ENCODE assay signal across 27 cellular contexts in the genomic region with DNA sequence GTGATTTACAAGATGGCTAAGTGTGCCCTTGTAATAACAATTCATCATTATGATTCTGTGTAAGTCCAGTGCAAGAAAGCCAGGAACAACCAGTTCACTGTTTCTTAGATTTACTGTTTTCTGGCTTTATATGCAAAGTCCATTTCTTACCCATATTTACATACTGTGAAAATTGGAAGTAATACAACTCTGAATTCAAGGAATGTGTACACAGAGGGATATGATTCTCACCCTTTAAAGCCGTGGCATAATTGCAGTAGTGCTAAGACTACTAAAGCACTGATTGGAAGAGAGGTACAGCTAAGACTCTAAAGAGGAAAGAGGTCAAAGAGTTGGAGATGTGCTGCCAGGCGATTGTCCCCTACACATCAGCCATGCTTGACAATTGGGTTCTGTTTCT. TPM values are rescaled to one million over a fixed set of nuclear protein-coding genes. Genes with fewer than 3 reads are reported as not detected.
"Had no signal": no experiment of that assay in that cellular context is flagged by ENCODE, and none has a peak within 500 bp of the region (broad histone marks: within the 10 kb centered on the region; RNA-seq: fewer than 3 reads in every experiment).

No MANE protein-coding gene starts in this region.

- H3K36me3 ChIP-seq: colonic mucosa, gastrocnemius medialis, heart right ventricle, left ventricle myocardium inferior, lower lobe of right lung, prostate gland, spleen, tibial artery had no signal

- H3K4me1 ChIP-seq: colonic mucosa, gastrocnemius medialis, heart right ventricle, left ventricle myocardium inferior, lower lobe of right lung, prostate gland, spleen, testis, tibial artery had no signal

- H3K36me3 Mint-ChIP-seq: naive thymus-derived CD8-positive, alpha-beta T cell; stimulated activated memory B cell treated with anti-CD40 and anti-IgM and Interleukin-4, amounts not matched to agents 10 μg/mL and 1 μg/mL and 100 μg/mL, for 72 hours; type B pancreatic cell had no signal

- H3K27me3 Mint-ChIP-seq: dendritic cell treated with granulocyte-macrophage colony-stimulating factor and Interleukin-4, amounts not matched to agents 40 ng/mL and 50 ng/mL, for 4 days; stimulated activated memory B cell treated with anti-CD40 and anti-IgM and Interleukin-4, amounts not matched to agents 10 μg/mL and 1 μg/mL and 100 μg/mL, for 72 hours; type B pancreatic cell had no signal

- H3K27me3 ChIP-seq: colonic mucosa, gastrocnemius medialis, heart right ventricle, spleen, testis, tibial artery had no signal

- DNase-seq: colonic mucosa; effector CD8-positive, alpha-beta T cell; endodermal cell; foreskin fibroblast; gastrocnemius medialis; heart right ventricle; hippocampal formation; left cardiac atrium; left ventricle myocardium inferior; lower lobe of right lung; naive thymus-derived CD8-positive, alpha-beta T cell; nephron progenitor cell; nucleus accumbens; right cardiac atrium; spleen; stimulated activated CD4-positive, alpha-beta T cell treated with anti-CD3 and anti-CD28 coated beads, Interleukin-4, amount 100 ng/mL, for 4 hours; stimulated activated naive CD8-positive, alpha-beta T cell treated with anti-CD3 and anti-CD28 coated beads, Interleukin-15, Interleukin-2, amounts not matched to agents 100 U/mL and 50 U/mL, for 24 hours; substantia nigra; testis; tibial artery had no signal

- H3K4me1 Mint-ChIP-seq: endodermal cell; naive thymus-derived CD8-positive, alpha-beta T cell; nephron progenitor cell; stimulated activated memory B cell treated with anti-CD40 and anti-IgM and Interleukin-4, amounts not matched to agents 10 μg/mL and 1 μg/mL and 100 μg/mL, for 72 hours had no signal

- H3K27ac ChIP-seq: colonic mucosa, epithelial cell of prostate, gastrocnemius medialis, heart right ventricle, left ventricle myocardium inferior, lower lobe of right lung, prostate gland, skin epidermis, spleen, testis, tibial artery had no signal

- H3K4me3 Mint-ChIP-seq: dendritic cell treated with granulocyte-macrophage colony-stimulating factor and Interleukin-4, amounts not matched to agents 40 ng/mL and 50 ng/mL, for 4 days; endodermal cell; naive thymus-derived CD8-positive, alpha-beta T cell; nephron progenitor cell; stimulated activated memory B cell treated with anti-CD40 and anti-IgM and Interleukin-4, amounts not matched to agents 10 μg/mL and 1 μg/mL and 100 μg/mL, for 72 hours; type B pancreatic cell had no signal

- H3K4me3 ChIP-seq: colonic mucosa, gastrocnemius medialis, heart right ventricle, left ventricle myocardium inferior, lower lobe of right lung, prostate gland, skin epidermis, spleen, testis, tibial artery had no signal

- H3K27ac Mint-ChIP-seq: dendritic cell treated with granulocyte-macrophage colony-stimulating factor and Interleukin-4, amounts not matched to agents 40 ng/mL and 50 ng/mL, for 4 days; endodermal cell; naive thymus-derived CD8-positive, alpha-beta T cell; nephron progenitor cell; stimulated activated memory B cell treated with anti-CD40 and anti-IgM and Interleukin-4, amounts not matched to agents 10 μg/mL and 1 μg/mL and 100 μg/mL, for 72 hours; type B pancreatic cell had no signal

- H3K9me3 ChIP-seq: colonic mucosa, gastrocnemius medialis, left ventricle myocardium inferior, lower lobe of right lung, prostate gland, spleen, testis, tibial artery had no signal

- H3K9me3 Mint-ChIP-seq: dendritic cell treated with granulocyte-macrophage colony-stimulating factor and Interleukin-4, amounts not matched to agents 40 ng/mL and 50 ng/mL, for 4 days; endodermal cell; nephron progenitor cell; type B pancreatic cell had no signal

- ATAC-seq: esophagus mucosa; gastrocnemius medialis; heart right ventricle; left cardiac atrium; lower lobe of right lung; naive thymus-derived CD8-positive, alpha-beta T cell; right cardiac atrium; stimulated activated memory B cell treated with anti-CD40 and anti-IgM and Interleukin-4, amounts not matched to agents 10 μg/mL and 1 μg/mL and 100 μg/mL, for 72 hours; stimulated activated naive CD8-positive, alpha-beta T cell treated with anti-CD3 and anti-CD28 coated beads, Interleukin-15, Interleukin-2, amounts not matched to agents 100 U/mL and 50 U/mL, for 24 hours had no signal

RNA-seq across cellular contexts. Expression of a gene that starts 8.9 kb away (rescaled TPM):
- total RNA-seq: naive thymus-derived CD8-positive, alpha-beta T cell had no signal
- polyA plus RNA-seq: naive thymus-derived CD8-positive, alpha-beta T cell had no signal

RNA-seq across cellular contexts. Expression of a gene that starts 52.5 kb away (rescaled TPM):
- total RNA-seq: endodermal cell had no signal
